In genomic region chr11:133966924-133967598, GRCh38 we compare ENCODE assay signal across 8 cellular contexts. TPM values are rescaled to one million over a fixed set of nuclear protein-coding genes. Genes with fewer than 3 reads are reported as not detected.
DNase-seq lines count a peak whose midpoint lies in the region; TF ChIP-seq lines count a peak whose summit lies in the region.

No MANE protein-coding gene starts in this region.

- no peaks in the 10 kb centered on the region for H3K9me3 ChIP-seq in ES-I3 (ENCODE audit: control insufficient read depth, insufficient read depth, low read length)
- H3K9me3 ChIP-seq in thyroid gland, result no peaks in the 10 kb centered on the region

- H3K27me3 ChIP-seq in thyroid gland, result no peaks in the 10 kb centered on the region

- no peak for TF ChIP-seq POLR2A in thyroid gland (IDR thresholded peaks at IDR 0.05)

- H3K27ac ChIP-seq in caudate nucleus (ENCODE audit: low read depth, low read length), result no peak overlapping the region
- no peak overlapping the region for H3K27ac ChIP-seq in thyroid gland

- intact Hi-C loops in thyroid gland (cut with DNase I), result no loop called here

- 52 to 82% methylated on average over 19 to 29 of the region's 43 CpGs for WGBS in thyroid gland, 2 donors

- H3K9ac ChIP-seq in ES-I3 (ENCODE audit: low read depth, low read length), result peak overlapping the region; percentile 19; the same call in 1 of the 2 replicates

- no peak overlapping the region for H3K4me3 ChIP-seq in thyroid gland (replicated peaks in 1 of 3)

- no peak overlapping the region for H3K27ac Mint-ChIP-seq in neural crest cell (ENCODE audit: unreplicated experiment)

- no peaks in the 10 kb centered on the region for H3K4me1 ChIP-seq in ES-I3 (ENCODE audit: insufficient read depth, low read length)
- no peaks in the 10 kb centered on the region for H3K4me1 ChIP-seq in thyroid gland

- peak; percentile 29 to 47 (median 40) for DNase-seq in activated CD4-positive, CD25-positive, alpha-beta regulatory T cell (lab: John Stamatoyannopoulos, UW)
- DNase-seq in caudate nucleus (lab: John Stamatoyannopoulos, UW) (peak in 31 of 61 donors; percentile 17 to 68 (median 38)), neural crest cell (ENCODE audit: low read depth, low spot score) (peak; percentile 49), thyroid gland (peak; percentile 36 to 47), OCI-M1 (lab: John Stamatoyannopoulos, UW) (no peak), SIG-M5 (lab: John Stamatoyannopoulos, UW) (no peak), NCI-H1105 (lab: John Stamatoyannopoulos, UW) (no peak)

- H3K36me3 Mint-ChIP-seq in neural crest cell (ENCODE audit: low read depth), result no peaks in the 10 kb centered on the region

- peak; percentile 36 for TF ChIP-seq CTCF in neural crest cell (conservative IDR thresholded peaks at IDR 0.05)
- peak in 2 of 6 experiments; percentile 14 to 44 for TF ChIP-seq CTCF in thyroid gland (IDR thresholded peaks at IDR 0.05)

- H3K4me1 Mint-ChIP-seq in neural crest cell, result peaks cover 29% of the 10 kb centered on the region

- H3K9me3 Mint-ChIP-seq in neural crest cell, result no peaks in the 10 kb centered on the region

- H3K36me3 ChIP-seq in ES-I3 (ENCODE audit: insufficient read depth, low read length) (no peaks in the 10 kb centered on the region), thyroid gland (no peaks in the 10 kb centered on the region)

- peaks cover 67% of the 10 kb centered on the region for H3K27me3 Mint-ChIP-seq in neural crest cell (ENCODE audit: low read depth)

- no peak overlapping the region for H3K4me3 Mint-ChIP-seq in neural crest cell

RNA-seq across cellular contexts. Expression of gene IGSF9B, which starts 10.3 kb away (rescaled TPM):
- total RNA-seq in neural crest cell (10.4 and 12.9 TPM in 2 replicates), thyroid gland (10 to 100 TPM in 3 of 4 donors, 1 to 10 TPM in 1; 9.7 to 36.5 (median 13.8) TPM)

Comparison
In these comparisons a context has a peak if more than half of its experiments do, and no peak if none do; other contexts are left out.
1. DNase-seq: peak in activated CD4-positive, CD25-positive, alpha-beta regulatory T cell (4 of 4), caudate nucleus (31 of 61), neural crest cell (single experiment) and thyroid gland (2 of 2); none in OCI-M1 (single experiment), SIG-M5 (single experiment) and NCI-H1105 (single experiment).